8 cellular contexts compared by ENCODE assay signal in genomic region chr17:72858826-72859495, GRCh38.
"Had no signal": no experiment of that assay in that cellular context is flagged by ENCODE, and none has a peak within 500 bp of the region (broad histone marks: within the 10 kb centered on the region; RNA-seq: fewer than 3 reads in every experiment).

No MANE protein-coding gene starts in this region.

- ATAC-seq: HCT116, K562 had no signal

- DNase-seq: GM23248, GOT3, H7, HFFc6, IMR-90, KG1 had no signal
